Comparison of ENCODE assay signal across 8 cellular contexts in genomic region chr10:68988530-68989316, GRCh38. TPM values are rescaled to one million over a fixed set of nuclear protein-coding genes. Genes with fewer than 3 reads are reported as not detected.
DNase-seq lines count a peak whose midpoint lies in the region; ATAC-seq and TF ChIP-seq lines count a peak whose summit lies in the region.

Gene KIFBP, plus strand, starts transcription at chr10:68988803. Its CDS starts 30 bp downstream, at chr10:68988833.

- H3K9me3 Mint-ChIP-seq in T-helper 2 cell treated with Interferon-gamma antibody and Interleukin-4, amounts not matched to agents 5 μg/mL and 100 μg/mL, for 36 hours: no peaks in the 10 kb centered on the region

- no peaks in the 10 kb centered on the region for H3K27me3 Mint-ChIP-seq in T-helper 2 cell treated with Interferon-gamma antibody and Interleukin-4, amounts not matched to agents 5 μg/mL and 100 μg/mL, for 36 hours (ENCODE audit: low read depth)

- H3K9me3 ChIP-seq in ascending aorta (no peaks in the 10 kb centered on the region), right cardiac atrium (ENCODE audit: control insufficient read depth, low read length) (no peaks in the 10 kb centered on the region), uterus (no peaks in the 10 kb centered on the region)

- ATAC-seq in GM18498 (IDR thresholded peaks at IDR 0.05; ENCODE audit: unreplicated experiment) (peak; percentile 75), HG02938 (IDR thresholded peaks at IDR 0.05; ENCODE audit: unreplicated experiment) (peak; percentile 77), right cardiac atrium (peak; percentile 96 to 97)

- H3K27ac ChIP-seq in ascending aorta (peak within 1 kb of the TSS; percentile 85 to 88), right cardiac atrium (ENCODE audit: low read length) (peak within 1 kb of the TSS; percentile 81), uterus (peak within 1 kb of the TSS; percentile 77 to 81)

- DNase-seq in NCI-H1694 treated with DMSO at 0.1 percent for 48 hours (lab: John Stamatoyannopoulos, UW) (peak; percentile 89), ascending aorta (ENCODE audit: low spot score in 2 of 2) (peak; percentile 89 to 98), right cardiac atrium (peak; percentile 93 to 97 (median 94)), pulmonary artery endothelial cell (ENCODE audit: low read depth, low spot score) (peak; percentile 94), uterus (peak; percentile 92 to 95)
- peak; percentile 88 for DNase-seq in T-helper 2 cell treated with Interferon-gamma antibody and Interleukin-4, amounts not matched to agents 5 μg/mL and 100 μg/mL, for 36 hours (ENCODE audit: low spot score)

- H3K27me3 ChIP-seq in ascending aorta (no peaks in the 10 kb centered on the region), right cardiac atrium (ENCODE audit: control insufficient read depth, insufficient read depth) (no peaks in the 10 kb centered on the region), uterus (no peaks in the 10 kb centered on the region)

- H3K36me3 Mint-ChIP-seq in T-helper 2 cell treated with Interferon-gamma antibody and Interleukin-4, amounts not matched to agents 5 μg/mL and 100 μg/mL, for 36 hours (ENCODE audit: low read depth): peaks cover 17% of the 10 kb centered on the region

- TF ChIP-seq CTCF in ascending aorta (IDR thresholded peaks at IDR 0.05): peak; percentile 28 to 61 (median 56)
- peak; percentile 36 to 63 (median 39) for TF ChIP-seq CTCF in uterus (IDR thresholded peaks at IDR 0.05)

- WGBS in right cardiac atrium: under 1% methylated on average over 62 of the region's 62 CpGs

- peaks cover 5 to 36% of the 10 kb centered on the region in 2 donors for H3K4me1 ChIP-seq in ascending aorta
- peaks cover 7% of the 10 kb centered on the region for H3K4me1 ChIP-seq in right cardiac atrium (ENCODE audit: control insufficient read depth, insufficient read depth, low read length)
- H3K4me1 ChIP-seq in uterus: peaks cover 3 to 5% of the 10 kb centered on the region in 2 donors

- H3K36me3 ChIP-seq in ascending aorta (peaks cover 2 to 19% of the 10 kb centered on the region in 2 donors), uterus (no peaks in the 10 kb centered on the region)

- intact Hi-C loops in ascending aorta (cut with DNase I) (loop anchor here (1.0 to 5.0 kb wide), 6 partner anchors 32 to 189 kb away; partner anchors contain the start of genes DDX21 and DDX50), right cardiac atrium (cut with DNase I) (no loop called here), uterus (cut with DNase I; ENCODE audit: low total_unique reads) (no loop called here)

- peaks cover 32% of the 10 kb centered on the region for H3K4me1 Mint-ChIP-seq in T-helper 2 cell treated with Interferon-gamma antibody and Interleukin-4, amounts not matched to agents 5 μg/mL and 100 μg/mL, for 36 hours (ENCODE audit: low read depth)

- H3K4me3 Mint-ChIP-seq in T-helper 2 cell treated with Interferon-gamma antibody and Interleukin-4, amounts not matched to agents 5 μg/mL and 100 μg/mL, for 36 hours: peak within 1 kb of the TSS; percentile 99

- H3K4me3 ChIP-seq in ascending aorta (peak within 1 kb of the TSS; percentile 71 to 85), right cardiac atrium (ENCODE audit: low read length) (peak within 1 kb of the TSS; percentile 71), uterus (peak within 1 kb of the TSS; percentile 77 to 98)

- peak within 1 kb of the TSS; percentile 95 for H3K27ac Mint-ChIP-seq in T-helper 2 cell treated with Interferon-gamma antibody and Interleukin-4, amounts not matched to agents 5 μg/mL and 100 μg/mL, for 36 hours

- TF ChIP-seq POLR2A in uterus (IDR thresholded peaks at IDR 0.05): peak; percentile 72 to 83

RNA-seq across cellular contexts. Expression of gene KIFBP, which starts in this region (rescaled TPM):
- total RNA-seq in ascending aorta (25.3 TPM), right cardiac atrium (10 to 100 TPM; 31.6 to 36.9 (median 35.1) TPM), pulmonary artery endothelial cell (29.6 and 46.1 TPM in 2 replicates), uterus (10 to 100 TPM in 3 of 4 donors, 1 to 10 TPM in 1; 7.4 to 49.2 (median 30.4) TPM)
- polyA plus RNA-seq in right cardiac atrium: 29.2 TPM

Comparison
In these comparisons a context has a peak if more than half of its experiments do, and no peak if none do; other contexts are left out.
1. Peak in every context shown above with its lines: DNase-seq, ATAC-seq, H3K4me3 ChIP-seq and H3K27ac ChIP-seq.